ENCODE assay signal across 1 cellular context in genomic region chr16:84789431-84789830, GRCh38.
TF ChIP-seq lines count a peak whose summit lies in the region.

No MANE protein-coding gene starts in this region.

TF ChIP-seq in IMR-90, 13 proteins besides CTCF, POLR2A, EP300 and RAD21:
- TF ChIP-seq RCOR1 (IDR thresholded peaks at IDR 0.05; ENCODE audit: insufficient replicate concordance, low read length) (no peak), FOS (IDR thresholded peaks at IDR 0.05; ENCODE audit: low read depth, low read length) (no peak), MAFK (IDR thresholded peaks at IDR 0.05; ENCODE audit: low read depth, low read length) (no peak), BHLHE40 (IDR thresholded peaks at IDR 0.05; ENCODE audit: low read depth, low read length) (no peak), NFE2L2 (IDR thresholded peaks at IDR 0.05; ENCODE audit: low read depth, low read length) (no peak), RFX5 (IDR thresholded peaks at IDR 0.05; ENCODE audit: low read depth, low read length) (no peak), CEBPB (IDR thresholded peaks at IDR 0.05; ENCODE audit: low read depth, low read length) (no peak)
- TF ChIP-seq, protein P1, sequence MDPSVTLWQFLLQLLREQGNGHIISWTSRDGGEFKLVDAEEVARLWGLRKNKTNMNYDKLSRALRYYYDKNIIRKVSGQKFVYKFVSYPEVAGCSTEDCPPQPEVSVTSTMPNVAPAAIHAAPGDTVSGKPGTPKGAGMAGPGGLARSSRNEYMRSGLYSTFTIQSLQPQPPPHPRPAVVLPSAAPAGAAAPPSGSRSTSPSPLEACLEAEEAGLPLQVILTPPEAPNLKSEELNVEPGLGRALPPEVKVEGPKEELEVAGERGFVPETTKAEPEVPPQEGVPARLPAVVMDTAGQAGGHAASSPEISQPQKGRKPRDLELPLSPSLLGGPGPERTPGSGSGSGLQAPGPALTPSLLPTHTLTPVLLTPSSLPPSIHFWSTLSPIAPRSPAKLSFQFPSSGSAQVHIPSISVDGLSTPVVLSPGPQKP (IDR thresholded peaks at IDR 0.05; ENCODE audit: borderline replicate concordance, low read depth, low read length) = no peak
